8 cellular contexts compared by ENCODE assay signal in genomic region chr5:62143268-62144229, GRCh38.
DNase-seq lines count a peak whose midpoint lies in the region; ATAC-seq and TF ChIP-seq lines count a peak whose summit lies in the region.

No MANE protein-coding gene starts in this region.

- ATAC-seq in HG03565 (IDR thresholded peaks at IDR 0.05; ENCODE audit: unreplicated experiment) (no peak), GM18867 (IDR thresholded peaks at IDR 0.05; ENCODE audit: unreplicated experiment) (no peak)

- DNase-seq in NCI-H2029 treated with DMSO at 0.1 percent for 48 hours (lab: John Stamatoyannopoulos, UW): peak; percentile 19
- no peak for DNase-seq in NCI-H2029 (lab: John Stamatoyannopoulos, UW)
- peak; percentile 37 for DNase-seq in NCI-H774 (lab: John Stamatoyannopoulos, UW)
- DNase-seq in erythroblast (lab: John Stamatoyannopoulos, UW): peak; percentile 5 to 23
- peak; percentile 60 for DNase-seq in retina
- DNase-seq in occipital lobe (lab: John Stamatoyannopoulos, UW): no peak

- no peak for TF ChIP-seq POLR2A in erythroblast (IDR thresholded peaks at IDR 0.05; ENCODE audit: low read length)

Comparison
In these comparisons a context has a peak if more than half of its experiments do, and no peak if none do; other contexts are left out.
1. DNase-seq: peak in NCI-H2029 treated with DMSO at 0.1 percent for 48 hours (single experiment), NCI-H774 (single experiment), erythroblast (2 of 2) and retina (single experiment); none in NCI-H2029 (single experiment) and occipital lobe (single experiment).